In the genomic region with DNA sequence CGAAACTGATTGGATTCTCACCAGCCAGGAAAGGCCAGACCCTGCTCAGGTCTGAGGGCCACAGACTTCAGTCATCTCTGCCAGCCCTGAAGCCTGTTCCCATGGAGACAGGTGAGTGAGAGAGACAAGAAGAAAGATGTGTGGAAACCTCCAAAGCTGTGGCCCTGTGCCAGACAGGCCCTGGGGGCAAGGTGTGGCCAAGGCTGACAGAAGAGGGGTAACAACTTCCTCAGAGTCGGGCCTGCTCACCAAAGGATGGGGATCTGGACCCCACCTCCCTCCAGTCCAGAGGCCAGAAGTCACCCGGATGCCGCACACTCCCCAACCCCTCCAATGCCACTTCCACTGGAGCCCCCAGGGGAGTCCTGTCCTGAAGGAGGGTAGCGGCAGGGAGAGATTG, we compare ENCODE assay signal across 19 cellular contexts.
A peak's percentile ranks its signal among the peaks of the same experiment; 100 is the strongest.
DNase-seq lines count a peak whose midpoint lies in the region; ATAC-seq, FAIRE-seq and TF ChIP-seq lines count a peak whose summit lies in the region.
"Had no signal": no experiment of that assay in that cellular context is flagged by ENCODE, and none has a peak within 500 bp of the region (broad histone marks: within the 10 kb centered on the region; RNA-seq: fewer than 3 reads in every experiment).

No MANE protein-coding gene starts in this region.

- no peak overlapping the region for H3K27ac ChIP-seq in H1 (ENCODE audit: low read depth, low read length)
- H3K27ac ChIP-seq: gastroesophageal sphincter, prostate gland had no signal

- no peak overlapping the region for H2BK120ac ChIP-seq in H1 (replicated peaks; ENCODE audit: low read depth, low read length)

- CTCF ChIA-PET in H1 (lab: Charles Lee; ENCODE audit: partially characterized antibody), result interaction anchor here (0.8 to 2.5 kb wide), 8 partner anchors 13 to 86 kb away, joined by 3 to 8 read pairs (median 6); no protein-coding TSS in a partner anchor

- 0 out of 2 replicates have a peak overlapping the region, but pooled peaks have one; percentile 31 for H4K8ac ChIP-seq in H1 (ENCODE audit: extremely low read depth, insufficient read depth, low read length)

- no peak overlapping the region for H3K4me2 ChIP-seq in H1 (ENCODE audit: insufficient read depth in 1 of 2, low read depth in 2 of 2, low read length in 2 of 2)

- no peak overlapping the region for H3K23ac ChIP-seq in H1 (ENCODE audit: insufficient read length)

- no peak overlapping the region for H3K4me3 ChIP-seq in H1 (ENCODE audit: extremely low read depth in 1 of 4, insufficient read depth in 2 of 4, low read depth in 3 of 4, low read length in 4 of 4)
- H3K4me3 ChIP-seq: mucosa of descending colon had no signal

- H2AK5ac ChIP-seq in H1 (ENCODE audit: low read depth, low read length), result no peak overlapping the region

- no peak overlapping the region for H2BK15ac ChIP-seq in H1 (ENCODE audit: low read length)

- no peak for TF ChIP-seq RAD21 in H1 (IDR thresholded peaks at IDR 0.05 in 1 of 2, conservative IDR thresholded peaks at IDR 0.05 in 1 of 2; ENCODE audit: low read depth in 2 of 2, low read length in 2 of 2)

- no peak overlapping the region for H3K9ac ChIP-seq in H1 (replicated peaks in 1 of 4; ENCODE audit: extremely low read depth in 1 of 4, low read depth in 3 of 4, low read length in 3 of 4)

- no peak overlapping the region for H3K14ac ChIP-seq in H1 (ENCODE audit: insufficient read length)

- TF ChIP-seq EP300 in H1 (IDR thresholded peaks at IDR 0.05; ENCODE audit: borderline replicate concordance in 1 of 2, low read depth in 2 of 2, low read length in 2 of 2), result no peak

- 87% methylated on average over 5 of the region's 5 CpGs; no CpG with 5 or more reads in 1 of the 2 experiments for WGBS in H1 (ENCODE audit: extremely low coverage in 1 of 2, insufficient coverage in 1 of 2, insufficient read length in 1 of 2, insufficient replicate concordance in 2 of 2, low coverage in 1 of 2, low lambda C conversion rate in 2 of 2, missing lambda C conversion rate in 1 of 2), 2 experiments

- peaks cover 0 to 8% (median 3%) of the 10 kb centered on the region in 4 experiments; a peak in 3 of 7 replicates for H3K27me3 ChIP-seq in H1 (replicated peaks in 1 of 4; ENCODE audit: control insufficient read depth in 3 of 4, extremely low read depth in 1 of 4, insufficient read depth in 3 of 4, low read length in 3 of 4)

- POLR2A ChIA-PET in H1 (lab: Charles Lee; ENCODE audit: partially characterized antibody), result no interaction called here

- no peaks in the 10 kb centered on the region for H3K79me2 ChIP-seq in H1 (ENCODE audit: control insufficient read depth in 1 of 2, insufficient read depth in 2 of 2, low read length in 2 of 2)

- no peaks in the 10 kb centered on the region for H3K9me3 ChIP-seq in H1 (ENCODE audit: insufficient read depth in 2 of 2, low read depth in 1 of 2, low read length in 1 of 2)
- H3K9me3 ChIP-seq: gastroesophageal sphincter, mucosa of descending colon, prostate gland had no signal

- H2AFZ ChIP-seq in H1 (ENCODE audit: low read length), result no peak overlapping the region

- H2BK5ac ChIP-seq in H1 (ENCODE audit: low read depth, low read length), result no peak overlapping the region

- no peak for TF ChIP-seq CTCF in H1 (IDR thresholded peaks at IDR 0.05; ENCODE audit: control extremely low read depth in 1 of 3, insufficient read depth in 1 of 3, low read depth in 1 of 3, low read length in 3 of 3)

- H4K20me1 ChIP-seq in H1 (replicated peaks in 1 of 2; ENCODE audit: control insufficient read depth in 1 of 2, insufficient read depth in 2 of 2, low read length in 2 of 2), result no peaks in the 10 kb centered on the region

- no peak for ATAC-seq in HG02571 (IDR thresholded peaks at IDR 0.05; ENCODE audit: unreplicated experiment)
- ATAC-seq in HG03135 (IDR thresholded peaks at IDR 0.05; ENCODE audit: unreplicated experiment), result no peak
- ATAC-seq in GM21723 (IDR thresholded peaks at IDR 0.05; ENCODE audit: unreplicated experiment), result no peak

- DNase-seq in A172 (ENCODE audit: low spot score) (peak; percentile 56), ELR (ENCODE audit: low read depth) (peak; percentile 33), NCI-H2196 (lab: John Stamatoyannopoulos, UW; ENCODE audit: unreplicated experiment) (peak; percentile 80), H1 (ENCODE audit: low read depth in 1 of 2, low spot score in 2 of 2) (no peak), NCI-H510A (lab: John Stamatoyannopoulos, UW) (no peak)
- DNase-seq: activated naive CD4-positive, alpha-beta T cell; effector CD8-positive, alpha-beta T cell; KG1; mucosa of descending colon; NCI-H510A treated with DMSO at 0.1 percent for 48 hours; SIG-M5; trophoblast cell had no signal

- H3K4me1 ChIP-seq in H1 (replicated peaks in 1 of 4; ENCODE audit: control insufficient read depth in 3 of 4, insufficient read depth in 4 of 4, low read length in 3 of 4), result peaks cover 0 to 10% (median 4%) of the 10 kb centered on the region in 4 experiments; a peak in 3 of 7 replicates
- H3K4me1 ChIP-seq: prostate gland had no signal

- H2BK20ac ChIP-seq in H1 (ENCODE audit: low read length), result no peak overlapping the region

- no peak overlapping the region for H3K4ac ChIP-seq in H1 (replicated peaks; ENCODE audit: insufficient read length, low read depth, low read length)

- no peaks in the 10 kb centered on the region for H3K36me3 ChIP-seq in H1 (ENCODE audit: control insufficient read depth in 2 of 4, insufficient read depth in 4 of 4, low read length in 3 of 4)
- H3K36me3 ChIP-seq: gastroesophageal sphincter, prostate gland had no signal

- FAIRE-seq in H1 (lab: Jason Lieb, UNC), result no peak
- FAIRE-seq: islet of Langerhans, TTC549 had no signal

- no peak overlapping the region for H3K18ac ChIP-seq in H1 (ENCODE audit: extremely low read depth, low read length)

- H4K5ac ChIP-seq in H1 (ENCODE audit: insufficient read length, low read depth, low read length), result no peak overlapping the region

- no peak overlapping the region for H2BK12ac ChIP-seq in H1 (ENCODE audit: low read depth, low read length)

- H3K56ac ChIP-seq in H1 (replicated peaks; ENCODE audit: insufficient read length, low read depth, low read length), result no peak overlapping the region

- H3K23me2 ChIP-seq in H1 (ENCODE audit: low read depth, low read length), result no peaks in the 10 kb centered on the region

- no peak for TF ChIP-seq POLR2A in H1 (IDR thresholded peaks at IDR 0.05; ENCODE audit: control extremely low read depth in 1 of 2, low read depth in 2 of 2, low read length in 2 of 2)

- no peaks in the 10 kb centered on the region for H3K79me1 ChIP-seq in H1 (ENCODE audit: low read depth, low read length)

- no peak overlapping the region for H4K91ac ChIP-seq in H1 (replicated peaks; ENCODE audit: insufficient read length, low read length)

TF ChIP-seq in H1, 55 proteins besides CTCF, POLR2A, EP300 and RAD21:
- TF ChIP-seq KDM1A (IDR thresholded peaks at IDR 0.05; ENCODE audit: borderline replicate concordance, low read length), result no peak
- no peak for TF ChIP-seq CHD2 (IDR thresholded peaks at IDR 0.05; ENCODE audit: low read length)
- no peak for TF ChIP-seq SP4 (IDR thresholded peaks at IDR 0.05; ENCODE audit: low read length)
- TF ChIP-seq CBX5 (IDR thresholded peaks at IDR 0.05; ENCODE audit: low read depth, low read length), result no peak
- TF ChIP-seq SP1 (IDR thresholded peaks at IDR 0.05; ENCODE audit: low read depth, low read length), result no peak
- TF ChIP-seq RXRA (IDR thresholded peaks at IDR 0.05; ENCODE audit: insufficient read depth, low read depth, low read length), result no peak
- TF ChIP-seq CBX8 (IDR thresholded peaks at IDR 0.05; ENCODE audit: borderline replicate concordance, low read depth, low read length), result no peak
- no peak for TF ChIP-seq RFX5 (IDR thresholded peaks at IDR 0.05; ENCODE audit: borderline replicate concordance, low read depth, low read length)
- TF ChIP-seq POU5F1 (IDR thresholded peaks at IDR 0.05; ENCODE audit: low read depth, low read length), result no peak
- no peak for TF ChIP-seq BCL11A (IDR thresholded peaks at IDR 0.05; ENCODE audit: low read depth in 2 of 2, low read length in 2 of 2)
- TF ChIP-seq BRCA1 (IDR thresholded peaks at IDR 0.05; ENCODE audit: low read depth, low read length), result no peak
- no peak for TF ChIP-seq KDM4A (IDR thresholded peaks at IDR 0.05; ENCODE audit: low read depth, low read length, severe bottlenecking)
- TF ChIP-seq JUN (IDR thresholded peaks at IDR 0.05; ENCODE audit: low read depth, low read length), result no peak

Comparison
In these comparisons a context has a peak if more than half of its experiments do, and no peak if none do; other contexts are left out.
1. DNase-seq: peak in A172 (single experiment), ELR (single experiment) and NCI-H2196 (single experiment); none in H1 (0 of 2) and NCI-H510A (single experiment).